ENCODE assay signal across 9 cellular contexts in the genomic region with DNA sequence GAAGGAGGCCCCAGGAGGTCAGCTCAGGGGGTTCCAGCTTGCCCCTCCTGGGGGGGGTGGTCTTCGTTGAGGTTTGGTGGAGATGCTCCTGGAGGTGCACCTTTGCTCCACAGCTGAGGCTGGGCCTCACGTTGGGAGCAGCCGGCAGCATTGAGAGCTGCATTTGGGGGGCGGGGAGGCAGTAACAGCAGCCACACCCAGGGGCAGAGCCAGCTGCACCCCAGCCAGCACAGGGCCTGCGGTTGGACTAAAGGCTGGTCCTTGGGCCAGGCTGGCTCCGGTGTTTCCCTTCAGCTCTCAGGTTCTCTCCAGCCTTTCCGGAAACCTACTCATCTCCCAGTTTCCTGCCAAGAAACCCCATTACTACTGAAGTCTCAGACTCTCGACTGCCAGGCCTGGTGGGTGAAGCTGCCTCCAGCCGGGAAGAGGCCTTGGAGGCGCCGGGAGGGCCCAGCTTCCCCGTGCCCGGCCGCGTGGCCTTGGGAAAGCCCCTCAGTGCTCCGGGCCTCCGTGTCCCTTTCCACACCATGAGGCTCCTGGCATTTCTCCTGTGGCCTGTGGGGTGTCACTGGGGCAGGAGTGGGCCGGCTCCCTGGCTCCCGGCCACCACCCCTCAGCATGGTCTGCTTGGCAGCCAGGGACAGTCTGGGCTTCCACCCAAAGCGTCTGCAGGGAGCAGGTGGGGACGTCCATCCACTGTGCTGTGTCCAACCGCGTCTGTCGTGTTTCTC. TPM values are rescaled to one million over a fixed set of nuclear protein-coding genes. Genes with fewer than 3 reads are reported as not detected.
DNase-seq lines count a peak whose midpoint lies in the region; ATAC-seq and TF ChIP-seq lines count a peak whose summit lies in the region.
"Had no signal": no experiment of that assay in that cellular context is flagged by ENCODE, and none has a peak within 500 bp of the region (broad histone marks: within the 10 kb centered on the region; RNA-seq: fewer than 3 reads in every experiment).

No MANE protein-coding gene starts in this region.

- WGBS in tibial nerve, 2 donors = 34 to 43% methylated on average over 14 to 23 of the region's 24 CpGs

- no peak overlapping the region for H3K27ac Mint-ChIP-seq in MCF 10A (ENCODE audit: low read depth, unreplicated experiment)

- H3K4me1 ChIP-seq in tibial nerve = peaks cover 0 to 77% (median 34%) of the 10 kb centered on the region in 4 donors

- CTCF ChIA-PET in MCF 10A (lab: Yijun Ruan, JAX) = interaction anchor here (0.6 to 3.6 kb wide), 4 partner anchors 16 to 122 kb away, joined by 3 to 20 read pairs (median 7); no protein-coding TSS in a partner anchor

- peaks cover 1% of the 10 kb centered on the region for H3K27me3 Mint-ChIP-seq in MCF 10A (ENCODE audit: insufficient read depth, unreplicated experiment)

- no TSS peak for BruUV-seq in MCF 10A (replicated peaks; lab: Mats Ljungman, UMichigan)

- H3K36me3 ChIP-seq in tibial nerve = no peaks in the 10 kb centered on the region

- peaks cover 1% of the 10 kb centered on the region for H3K9me3 Mint-ChIP-seq in MCF 10A (ENCODE audit: unreplicated experiment)

- no peak overlapping the region for H3K4me3 Mint-ChIP-seq in MCF 10A (ENCODE audit: unreplicated experiment)

- H3K9me3 ChIP-seq in tibial nerve = peaks cover 0 to 2% (median 0%) of the 10 kb centered on the region in 4 donors

- TF ChIP-seq POLR2A in tibial nerve (IDR thresholded peaks at IDR 0.05) = no peak

- no peak overlapping the region for H3K4me3 ChIP-seq in tibial nerve

- POLR2A ChIA-PET in MCF 10A (lab: Yijun Ruan, JAX) = interaction anchor here (0.5 to 1.4 kb wide), 4 partner anchors 9 to 59 kb away, joined by 3 to 4 read pairs (median 3); no protein-coding TSS in a partner anchor

- TF ChIP-seq EP300 in Ishikawa (IDR thresholded peaks at IDR 0.05; ENCODE audit: borderline replicate concordance) = no peak
- TF ChIP-seq EP300 in tibial nerve (IDR thresholded peaks at IDR 0.05) = peak in 1 of 2 donors; percentile 32

- peaks cover 0 to under 1% of the 10 kb centered on the region in 2 donors for H3K27me3 ChIP-seq in tibial nerve

- H3K27ac ChIP-seq in tibial nerve = peak overlapping the region in 3 of 4 donors; percentile 63 to 87 (median 83)

- intact Hi-C loops in MCF 10A (cut with micrococcal nuclease) = no loop called here

- ATAC-seq in HG02571 (IDR thresholded peaks at IDR 0.05; ENCODE audit: unreplicated experiment) = no peak
- no peak for ATAC-seq in GM18498 (IDR thresholded peaks at IDR 0.05; ENCODE audit: unreplicated experiment)
- ATAC-seq in HG03432 (IDR thresholded peaks at IDR 0.05; ENCODE audit: unreplicated experiment) = no peak

- DNase-seq in MCF 10A (ENCODE audit: unreplicated experiment) (peak; percentile 63), islet precursor cell (peak; percentile 58), tibial nerve (ENCODE audit: low spot score in 2 of 2) (no peak)
- DNase-seq: activated CD4-positive, alpha-beta T cell treated with anti-CD3 and anti-CD28 coated beads, Interleukin-2, amount 50 U/mL, for 1 hour; central memory CD4-positive, alpha-beta T cell had no signal

- no peak for TF ChIP-seq CTCF in MCF 10A (IDR thresholded peaks at IDR 0.05; ENCODE audit: unreplicated experiment)
- peak in 1 of 5 experiments; percentile 10 for TF ChIP-seq CTCF in tibial nerve (IDR thresholded peaks at IDR 0.05)

- H3K4me1 Mint-ChIP-seq in MCF 10A (ENCODE audit: insufficient read depth, unreplicated experiment) = peaks cover 6% of the 10 kb centered on the region

- TF ChIP-seq RAD21 in Ishikawa (IDR thresholded peaks at IDR 0.05; ENCODE audit: low read depth) = no peak

- no peaks in the 10 kb centered on the region for H3K36me3 Mint-ChIP-seq in MCF 10A (ENCODE audit: insufficient read depth, unreplicated experiment)

TF ChIP-seq in Ishikawa, 13 proteins besides CTCF, POLR2A, EP300 and RAD21:
- peak; percentile 15; the same call in 1 of the 2 replicates for TF ChIP-seq TEAD4 (IDR thresholded peaks at IDR 0.05)
- TF ChIP-seq, protein P1, sequence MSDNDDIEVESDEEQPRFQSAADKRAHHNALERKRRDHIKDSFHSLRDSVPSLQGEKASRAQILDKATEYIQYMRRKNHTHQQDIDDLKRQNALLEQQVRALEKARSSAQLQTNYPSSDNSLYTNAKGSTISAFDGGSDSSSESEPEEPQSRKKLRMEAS (IDR thresholded peaks at IDR 0.05) = no peak

RNA-seq across cellular contexts. Expression of a gene that starts 14.0 kb away (rescaled TPM):
- total RNA-seq in MCF 10A (2022) (46.4 and 67.0 TPM in 2 replicates), tibial nerve (10 to 100 TPM; 49.5 to 81.2 (median 66.9) TPM)

RNA-seq across cellular contexts. Expression of a gene that starts 29.3 kb away (rescaled TPM):
- total RNA-seq in MCF 10A (2022) = 19.5 and 22.6 TPM in 2 replicates
- total RNA-seq in tibial nerve = 10 to 100 TPM; 30.6 to 46.3 (median 40.2) TPM

Comparison
In these comparisons a context has a peak if more than half of its experiments do, and no peak if none do; other contexts are left out.
1. DNase-seq: peak in MCF 10A (single experiment) and islet precursor cell (single experiment); none in tibial nerve (0 of 2).